ENCODE assay signal across 8 cellular contexts in genomic region chr1:156860639-156861423, GRCh38. TPM values are rescaled to one million over a fixed set of nuclear protein-coding genes. Genes with fewer than 3 reads are reported as not detected.
DNase-seq lines count a peak whose midpoint lies in the region; ATAC-seq and TF ChIP-seq lines count a peak whose summit lies in the region.

NTRK1 (plus strand) TSS chr1:156860865; CDS start chr1:156860935, 70 bp downstream.

- H3K27me3 ChIP-seq in ectodermal cell (ENCODE audit: control insufficient read depth, insufficient read depth, low read length, poor library complexity, severe bottlenecking) = peaks cover 92% of the 10 kb centered on the region

- WGBS in ectodermal cell, 2 experiments = 5 to 7% methylated on average over 69 of the region's 69 CpGs

- ATAC-seq in mucosa of descending colon (peak; percentile 62), GM21526 (IDR thresholded peaks at IDR 0.05; ENCODE audit: low FRiP score, unreplicated experiment) (no peak), GM21717 (IDR thresholded peaks at IDR 0.05; ENCODE audit: unreplicated experiment) (no peak)

- H3K4me3 ChIP-seq in ectodermal cell (ENCODE audit: insufficient read depth, low read depth, low read length) (peak within 1 kb of the TSS; percentile 31), mucosa of descending colon (no peak within 1 kb of the TSS)

- H3K9me3 ChIP-seq in ectodermal cell (ENCODE audit: control insufficient read depth, low read length) (no peaks in the 10 kb centered on the region), mucosa of descending colon (no peaks in the 10 kb centered on the region)

- TF ChIP-seq CTCF in mucosa of descending colon (IDR thresholded peaks at IDR 0.05) = no peak

- intact Hi-C loops in mucosa of descending colon (cut with DNase I, micrococcal nuclease) = loop anchor here in 1 of 2 donors (5.0 kb wide), 1 partner anchor 64 kb away; no protein-coding TSS in a partner anchor

- DNase-seq in GM19238 (ENCODE audit: insufficient read length, low spot score) (peak; percentile 70), NCI-H2227 (lab: John Stamatoyannopoulos, UW; ENCODE audit: unreplicated experiment) (peak; percentile 86), mucosa of descending colon (peak in 2 of 3 donors; percentile 18 to 46), superior temporal gyrus (ENCODE audit: extremely low spot score) (peak; percentile 18)
- peak; percentile 60 for DNase-seq in activated CD4-positive, alpha-beta T cell treated with anti-CD3 and anti-CD28 coated beads for 48 hours

- H3K27ac ChIP-seq in ectodermal cell (ENCODE audit: insufficient read depth, low read depth, low read length, poor library complexity, severe bottlenecking) = no peak within 1 kb of the TSS

- H3K4me1 ChIP-seq in ectodermal cell (ENCODE audit: control insufficient read depth, insufficient read depth, low read length) (peaks cover 52% of the 10 kb centered on the region), mucosa of descending colon (ENCODE audit: low read depth) (peaks cover 17% of the 10 kb centered on the region)

- H3K36me3 ChIP-seq in ectodermal cell (ENCODE audit: control insufficient read depth, insufficient read depth, low read length) (no peaks in the 10 kb centered on the region), mucosa of descending colon (ENCODE audit: low read depth) (no peaks in the 10 kb centered on the region)

RNA-seq across cellular contexts. Expression of gene NTRK1, which starts in this region (rescaled TPM):
- 0.81 TPM for polyA plus RNA-seq in ectodermal cell (2013, experiment 1 of 4)
- 0.39 TPM for polyA plus RNA-seq in ectodermal cell (2013, experiment 2 of 4)
- polyA plus RNA-seq in ectodermal cell (2013, experiment 3 of 4) = 1.3 TPM
- 1.4 TPM for polyA plus RNA-seq in ectodermal cell (2013, experiment 4 of 4)
- 1 to 10 TPM in 1 of 3 donors, under 1 TPM in 2; 0.67 to 1.3 (median 0.79) TPM for total RNA-seq in mucosa of descending colon

Comparison
In these comparisons a context has a peak if more than half of its experiments do, and no peak if none do; other contexts are left out.
1. DNase-seq: peak in every context shown above with its lines; median percentile 86 in NCI-H2227; 70 in GM19238; 60 in activated CD4-positive, alpha-beta T cell treated with anti-CD3 and anti-CD28 coated beads for 48 hours; 32 in mucosa of descending colon; 18 in superior temporal gyrus.